Comparison of ENCODE assay signal across 26 cellular contexts in the genomic region with DNA sequence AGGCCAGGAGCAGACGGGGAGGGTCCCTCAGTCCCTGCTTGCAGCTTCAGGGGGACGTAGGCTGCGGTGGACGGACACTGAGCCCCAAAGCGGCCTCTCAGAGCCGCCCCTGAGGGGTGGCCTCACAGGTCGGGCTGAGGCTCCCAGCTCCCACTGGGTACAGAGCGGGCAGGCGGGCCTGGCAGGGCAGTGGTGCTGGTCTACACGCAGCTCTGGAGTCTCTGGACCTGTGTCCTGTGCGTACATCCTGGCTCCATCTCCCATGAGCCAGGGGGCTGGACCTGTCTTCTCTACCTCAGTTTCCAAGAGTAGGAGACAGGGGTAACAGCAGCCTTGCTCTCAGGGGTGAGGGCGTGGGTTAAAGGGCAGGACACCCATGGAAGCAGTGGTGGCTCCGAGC. TPM values are rescaled to one million over a fixed set of nuclear protein-coding genes. Genes with fewer than 3 reads are reported as not detected.
A peak's percentile ranks its signal among the peaks of the same experiment; 100 is the strongest.
DNase-seq lines count a peak whose midpoint lies in the region; ATAC-seq and TF ChIP-seq lines count a peak whose summit lies in the region.
"Had no signal": no experiment of that assay in that cellular context is flagged by ENCODE, and none has a peak within 500 bp of the region (broad histone marks: within the 10 kb centered on the region; RNA-seq: fewer than 3 reads in every experiment).

No MANE protein-coding gene starts in this region.

- peaks cover 30 to 90% (median 69%) of the 10 kb centered on the region in 10 experiments for H3K4me1 ChIP-seq in BLaER1 treated with 17β-estradiol and CSF1 and Interleukin-3, amounts not matched to agents 10 nM and 100 nM
- H3K4me1 ChIP-seq in RWPE2 (ENCODE audit: insufficient read depth, poor library complexity, severe bottlenecking) (no peaks in the 10 kb centered on the region), sigmoid colon (no peaks in the 10 kb centered on the region)
- H3K4me1 ChIP-seq: HAP-1 had no signal

- peak overlapping the region in 2 of 11 experiments; percentile 25 to 50; a peak in 2 of 22 replicates for H3K27ac ChIP-seq in BLaER1 treated with 17β-estradiol and CSF1 and Interleukin-3, amounts not matched to agents 10 nM and 100 nM
- H3K27ac ChIP-seq in RWPE2 (ENCODE audit: poor library complexity, severe bottlenecking): no peak overlapping the region
- no peak overlapping the region for H3K27ac ChIP-seq in sigmoid colon
- H3K27ac ChIP-seq: C4-2B, KMS-11, SJSA1 had no signal

- peaks cover 9 to 10% of the 10 kb centered on the region in 2 donors for H3K4me1 Mint-ChIP-seq in stimulated activated naive B cell treated with anti-CD40 and anti-IgM and Interleukin-4, amounts not matched to agents 10 μg/mL and 1 μg/mL and 100 μg/mL, for 72 hours

- no peaks in the 10 kb centered on the region for H3K36me3 ChIP-seq in BLaER1 treated with 17β-estradiol and CSF1 and Interleukin-3, amounts not matched to agents 10 nM and 100 nM
- no peaks in the 10 kb centered on the region for H3K36me3 ChIP-seq in RWPE2 (ENCODE audit: low read depth)
- no peaks in the 10 kb centered on the region for H3K36me3 ChIP-seq in sigmoid colon
- H3K36me3 ChIP-seq: HAP-1, SJSA1 had no signal

- peaks cover 4 to 27% of the 10 kb centered on the region in 2 donors for H3K27me3 Mint-ChIP-seq in stimulated activated naive B cell treated with anti-CD40 and anti-IgM and Interleukin-4, amounts not matched to agents 10 μg/mL and 1 μg/mL and 100 μg/mL, for 72 hours

- WGBS in sigmoid colon, 2 donors: 82 to 86% methylated on average over 13 of the region's 13 CpGs

- no peak overlapping the region for H3K27ac Mint-ChIP-seq in stimulated activated naive B cell treated with anti-CD40 and anti-IgM and Interleukin-4, amounts not matched to agents 10 μg/mL and 1 μg/mL and 100 μg/mL, for 72 hours
- H3K27ac Mint-ChIP-seq: CD8-positive, alpha-beta T cell; GM23338 had no signal

- TF ChIP-seq POLR2A in sigmoid colon (IDR thresholded peaks at IDR 0.05): no peak

- no peak for TF ChIP-seq EP300 in sigmoid colon (IDR thresholded peaks at IDR 0.05)

- no peak overlapping the region; a peak in 1 of 20 replicates for H3K4me3 ChIP-seq in BLaER1 treated with 17β-estradiol and CSF1 and Interleukin-3, amounts not matched to agents 10 nM and 100 nM
- H3K4me3 ChIP-seq in RWPE2 (ENCODE audit: severe bottlenecking): no peak overlapping the region
- H3K4me3 ChIP-seq in sigmoid colon: no peak overlapping the region
- H3K4me3 ChIP-seq: GM23338, HAP-1, SJSA1 had no signal

- H3K9me3 ChIP-seq in BLaER1 treated with 17β-estradiol and CSF1 and Interleukin-3, amounts not matched to agents 10 nM and 100 nM (replicated peaks in 1 of 11): no peaks in the 10 kb centered on the region
- H3K9me3 ChIP-seq in RWPE2 (ENCODE audit: severe bottlenecking) (no peaks in the 10 kb centered on the region), sigmoid colon (no peaks in the 10 kb centered on the region)
- H3K9me3 ChIP-seq: HAP-1, SJSA1 had no signal

- peak overlapping the region in 3 of 11 experiments; percentile 9 to 44 (median 25); a peak in 2 of 22 replicates for H3K9ac ChIP-seq in BLaER1 treated with 17β-estradiol and CSF1 and Interleukin-3, amounts not matched to agents 10 nM and 100 nM
- H3K9ac ChIP-seq: KMS-11 had no signal

- DNase-seq in RWPE2 (ENCODE audit: low spot score) (peak; percentile 57), sigmoid colon (no peak), NCI-H187 (lab: John Stamatoyannopoulos, UW) (no peak), SHP77 (lab: John Stamatoyannopoulos, UW) (no peak)
- no peak for DNase-seq in stimulated activated naive B cell treated with anti-CD40 and anti-IgM and Interleukin-4, amounts not matched to agents 10 μg/mL and 1 μg/mL and 100 μg/mL, for 72 hours
- DNase-seq: AML-193, DMS79 treated with DMSO at 0.1 percent for 48 hours, IMR-90, NCI-H1092, NCI-H1417 treated with DMSO at 0.1 percent for 48 hours, NCI-H1694 treated with DMSO at 0.1 percent for 48 hours, NCI-H2081 treated with DMSO at 0.1 percent for 48 hours, NCI-H2171, NCI-H226, NCI-H510A treated with DMSO at 0.1 percent for 48 hours, NCI-H748 treated with DMSO at 0.1 percent for 48 hours had no signal

- H3K36me3 Mint-ChIP-seq in stimulated activated naive B cell treated with anti-CD40 and anti-IgM and Interleukin-4, amounts not matched to agents 10 μg/mL and 1 μg/mL and 100 μg/mL, for 72 hours: no peaks in the 10 kb centered on the region
- H3K36me3 Mint-ChIP-seq: CD8-positive, alpha-beta T cell had no signal

- H3K27me3 ChIP-seq in BLaER1 treated with 17β-estradiol and CSF1 and Interleukin-3, amounts not matched to agents 10 nM and 100 nM: peaks cover 0 to 29% (median 0%) of the 10 kb centered on the region in 11 experiments; a peak in 6 of 22 replicates
- no peaks in the 10 kb centered on the region for H3K27me3 ChIP-seq in RWPE2 (ENCODE audit: insufficient read depth, poor library complexity, severe bottlenecking)
- H3K27me3 ChIP-seq in sigmoid colon: peaks cover 7 to 63% (median 9%) of the 10 kb centered on the region in 3 donors
- H3K27me3 ChIP-seq: SJSA1 had no signal

- H3K4me2 ChIP-seq in BLaER1 treated with 17β-estradiol and CSF1 and Interleukin-3, amounts not matched to agents 10 nM and 100 nM: peak overlapping the region in 8 of 11 experiments; percentile 48 to 98 (median 90); a peak in 15 of 22 replicates
- H3K4me2 ChIP-seq: GM23338, KMS-11 had no signal

- ATAC-seq in RWPE2 (ENCODE audit: low read depth) (no peak), esophagus mucosa (peak; percentile 6)
- ATAC-seq in stimulated activated naive B cell treated with anti-CD40 and anti-IgM and Interleukin-4, amounts not matched to agents 10 μg/mL and 1 μg/mL and 100 μg/mL, for 72 hours (replicated peaks): peak; percentile 7 to 10
- ATAC-seq: Right ventricle myocardium inferior had no signal

- TF ChIP-seq CTCF in RWPE2 (IDR thresholded peaks at IDR 0.05; ENCODE audit: poor library complexity, severe bottlenecking) (no peak), sigmoid colon (IDR thresholded peaks at IDR 0.05) (no peak)

- peaks cover 0 to 14% (median 0%) of the 10 kb centered on the region in 11 experiments; a peak in 5 of 22 replicates for H4K20me1 ChIP-seq in BLaER1 treated with 17β-estradiol and CSF1 and Interleukin-3, amounts not matched to agents 10 nM and 100 nM

- no peak overlapping the region for H3K4me3 Mint-ChIP-seq in stimulated activated naive B cell treated with anti-CD40 and anti-IgM and Interleukin-4, amounts not matched to agents 10 μg/mL and 1 μg/mL and 100 μg/mL, for 72 hours
- H3K4me3 Mint-ChIP-seq: CD8-positive, alpha-beta T cell; GM23338; T-helper 1 cell treated with Interleukin-12 subunit alpha and Interleukin-12 subunit beta and Interleukin-4 antibody, amounts not matched to agents 30 μg/mL and 1 μg/mL, for 36 hours had no signal

- H3K9me3 Mint-ChIP-seq in stimulated activated naive B cell treated with anti-CD40 and anti-IgM and Interleukin-4, amounts not matched to agents 10 μg/mL and 1 μg/mL and 100 μg/mL, for 72 hours: peaks cover 0 to 2% of the 10 kb centered on the region in 2 donors

- intact Hi-C loops in sigmoid colon (cut with DNase I): no loop called here

RNA-seq across cellular contexts. Expression of a gene that starts 1.7 kb away (rescaled TPM):
- not detected for total RNA-seq in esophagus mucosa
- not detected for total RNA-seq in sigmoid colon
- polyA plus RNA-seq in sigmoid colon: 1 to 10 TPM in 1 of 3 donors, under 1 TPM in 1, not detected in 1; 0.92 to 1.2 TPM
- total RNA-seq: CD8-positive, alpha-beta T cell; IMR-90; Right ventricle myocardium inferior had no signal
- polyA plus RNA-seq: IMR-90 had no signal

RNA-seq across cellular contexts. Expression of a gene that starts 39.6 kb away (rescaled TPM):
- total RNA-seq in esophagus mucosa (1.0 TPM), sigmoid colon (under 1 TPM in 2 of 4 donors, not detected in 2; 0.41 to 0.71 TPM)
- 1 to 10 TPM in 1 of 3 donors, not detected in 2; 3.3 TPM for polyA plus RNA-seq in sigmoid colon
- total RNA-seq: Right ventricle myocardium inferior had no signal

RNA-seq across cellular contexts. Expression of a gene that starts 42.3 kb away (rescaled TPM):
- total RNA-seq in esophagus mucosa: 69.5 TPM
- 10 to 100 TPM; 42.8 to 75.9 (median 59.3) TPM for total RNA-seq in sigmoid colon
- polyA plus RNA-seq in sigmoid colon: 100 to 1,000 TPM in 2 of 3 donors, 10 to 100 TPM in 1; 95.5 to 157 (median 134) TPM

RNA-seq across cellular contexts. Expression of a gene that starts 42.5 kb away (rescaled TPM):
- total RNA-seq in esophagus mucosa (3.9 TPM), sigmoid colon (1 to 10 TPM; 1.4 to 7.7 (median 5.9) TPM)
- 1 to 10 TPM; 2.1 to 6.3 (median 4.2) TPM for polyA plus RNA-seq in sigmoid colon

RNA-seq across cellular contexts. Expression of a gene that starts 54.7 kb away (rescaled TPM):
- total RNA-seq in esophagus mucosa (2,146 TPM), sigmoid colon (over 10,000 TPM in 1 of 4 donors, 1,000 to 10,000 TPM in 3; 7,351 to 19,173 (median 8,010) TPM)
- polyA plus RNA-seq in sigmoid colon: 1,000 to 10,000 TPM; 3,641 to 7,574 (median 7,371) TPM
